ENCODE assay signal across 20 cellular contexts in genomic region chr7:157278167-157278790, GRCh38. TPM values are rescaled to one million over a fixed set of nuclear protein-coding genes. Genes with fewer than 3 reads are reported as not detected.
DNase-seq lines count a peak whose midpoint lies in the region; ATAC-seq and TF ChIP-seq lines count a peak whose summit lies in the region.
"Had no signal": no experiment of that assay in that cellular context is flagged by ENCODE, and none has a peak within 500 bp of the region (broad histone marks: within the 10 kb centered on the region; RNA-seq: fewer than 3 reads in every experiment).

No MANE protein-coding gene starts in this region.

- H3K4me3 ChIP-seq in BLaER1 = no peak overlapping the region
- H3K4me3 ChIP-seq: cardiac muscle cell had no signal

- peak overlapping the region; percentile 99 for H3K4me2 ChIP-seq in BLaER1

- no peaks in the 10 kb centered on the region for H3K9me3 ChIP-seq in BLaER1
- H3K9me3 ChIP-seq: thoracic aorta had no signal

- peak overlapping the region; percentile 96; the same call in 1 of the 2 replicates for H3K9ac ChIP-seq in BLaER1

- peaks cover 7% of the 10 kb centered on the region for H3K4me1 Mint-ChIP-seq in Calu3 (ENCODE audit: low read depth, unreplicated experiment)
- peaks cover 15% of the 10 kb centered on the region for H3K4me1 Mint-ChIP-seq in activated T-helper 2 cell treated with anti-CD3 and anti-CD28 coated beads, Interferon-gamma antibody, Interleukin-2, Interleukin-4, amounts not matched to agents 10 μg/mL and 5 μg/mL and 100 μg/mL, durations not matched to agents 14 hours and 24 hours and 36 hours (ENCODE audit: low read depth)
- H3K4me1 Mint-ChIP-seq in naive B cell = peaks cover 0 to 12% (median 5%) of the 10 kb centered on the region in 3 donors
- H3K4me1 Mint-ChIP-seq in activated CD4-positive, alpha-beta memory T cell treated with anti-CD3 and anti-CD28 coated beads for 36 hours (ENCODE audit: low read depth) = peaks cover 20% of the 10 kb centered on the region

- H4K20me1 ChIP-seq in BLaER1 = no peaks in the 10 kb centered on the region

- POLR2A ChIA-PET in activated CD4-positive, alpha-beta memory T cell treated with anti-CD3 and anti-CD28 coated beads for 36 hours (lab: Charles Lee) = no interaction called here

- CTCF ChIA-PET in Calu3 (lab: Charles Lee) = no interaction called here
- CTCF ChIA-PET in activated CD4-positive, alpha-beta memory T cell treated with anti-CD3 and anti-CD28 coated beads for 36 hours (lab: Charles Lee) = no interaction called here

- H3K36me3 Mint-ChIP-seq in Calu3 (ENCODE audit: insufficient read depth, unreplicated experiment) (peaks cover 32% of the 10 kb centered on the region), naive B cell (no peaks in the 10 kb centered on the region)
- peaks cover under 1% of the 10 kb centered on the region for H3K36me3 Mint-ChIP-seq in activated T-helper 2 cell treated with anti-CD3 and anti-CD28 coated beads, Interferon-gamma antibody, Interleukin-2, Interleukin-4, amounts not matched to agents 10 μg/mL and 5 μg/mL and 100 μg/mL, durations not matched to agents 14 hours and 24 hours and 36 hours (ENCODE audit: low read depth)
- H3K36me3 Mint-ChIP-seq in activated CD4-positive, alpha-beta memory T cell treated with anti-CD3 and anti-CD28 coated beads for 36 hours = no peaks in the 10 kb centered on the region
- H3K36me3 Mint-ChIP-seq: activated CD8-positive, alpha-beta memory T cell treated with anti-CD3 and anti-CD28 coated beads, Interleukin-2, amount 10 ng/mL, durations not matched to agents 7 days and 5 days had no signal

- intact Hi-C loops in Calu3 (cut with micrococcal nuclease; ENCODE audit: unreplicated experiment) = no loop called here
- intact Hi-C loops in activated T-helper 2 cell treated with anti-CD3 and anti-CD28 coated beads, Interferon-gamma antibody, Interleukin-2, Interleukin-4, amounts not matched to agents 10 μg/mL and 5 μg/mL and 100 μg/mL, durations not matched to agents 14 hours and 24 hours and 36 hours (cut with micrococcal nuclease) = loop anchor here (2.0 kb wide), 1 partner anchor 25 kb away; no protein-coding TSS in a partner anchor
- intact Hi-C loops in activated CD4-positive, alpha-beta memory T cell treated with anti-CD3 and anti-CD28 coated beads for 36 hours (cut with micrococcal nuclease) = loop anchor here (10.0 kb wide), 1 partner anchor 323 kb away; no protein-coding TSS in a partner anchor

- no peaks in the 10 kb centered on the region for H3K27me3 ChIP-seq in BLaER1
- H3K27me3 ChIP-seq: cardiac muscle cell had no signal

- H3K27ac ChIP-seq in BLaER1 = peak overlapping the region; percentile 99
- H3K27ac ChIP-seq: cardiac muscle cell, thoracic aorta had no signal

- H3K4me3 Mint-ChIP-seq in Calu3 (ENCODE audit: low read depth, unreplicated experiment) (peak overlapping the region; percentile 43), naive B cell (peak overlapping the region in 5 of 8 donors; percentile 9 to 70 (median 47))
- H3K4me3 Mint-ChIP-seq in activated T-helper 2 cell treated with anti-CD3 and anti-CD28 coated beads, Interferon-gamma antibody, Interleukin-2, Interleukin-4, amounts not matched to agents 10 μg/mL and 5 μg/mL and 100 μg/mL, durations not matched to agents 14 hours and 24 hours and 36 hours (ENCODE audit: low read depth) = peak overlapping the region; percentile 21
- no peak overlapping the region for H3K4me3 Mint-ChIP-seq in activated CD4-positive, alpha-beta memory T cell treated with anti-CD3 and anti-CD28 coated beads for 36 hours
- H3K4me3 Mint-ChIP-seq: activated CD8-positive, alpha-beta memory T cell treated with anti-CD3 and anti-CD28 coated beads, Interleukin-2, amount 10 ng/mL, durations not matched to agents 7 days and 5 days had no signal

- H3K9me3 Mint-ChIP-seq in Calu3 (ENCODE audit: low read depth, unreplicated experiment) (no peaks in the 10 kb centered on the region), naive B cell (no peaks in the 10 kb centered on the region)
- no peaks in the 10 kb centered on the region for H3K9me3 Mint-ChIP-seq in activated T-helper 2 cell treated with anti-CD3 and anti-CD28 coated beads, Interferon-gamma antibody, Interleukin-2, Interleukin-4, amounts not matched to agents 10 μg/mL and 5 μg/mL and 100 μg/mL, durations not matched to agents 14 hours and 24 hours and 36 hours
- no peaks in the 10 kb centered on the region for H3K9me3 Mint-ChIP-seq in activated CD4-positive, alpha-beta memory T cell treated with anti-CD3 and anti-CD28 coated beads for 36 hours

- H3K4me1 ChIP-seq in BLaER1 = peaks cover 67% of the 10 kb centered on the region

- ATAC-seq in naive B cell (ENCODE audit: low read depth in 2 of 2) (no peak), HG02885 (IDR thresholded peaks at IDR 0.05; ENCODE audit: poor library complexity, unreplicated experiment) (no peak)
- ATAC-seq: activated CD8-positive, alpha-beta memory T cell treated with anti-CD3 and anti-CD28 coated beads, Interleukin-2, amount 10 ng/mL, durations not matched to agents 7 days and 5 days had no signal

- no peak overlapping the region for H3K27ac Mint-ChIP-seq in Calu3 (ENCODE audit: unreplicated experiment)
- no peak overlapping the region for H3K27ac Mint-ChIP-seq in activated T-helper 2 cell treated with anti-CD3 and anti-CD28 coated beads, Interferon-gamma antibody, Interleukin-2, Interleukin-4, amounts not matched to agents 10 μg/mL and 5 μg/mL and 100 μg/mL, durations not matched to agents 14 hours and 24 hours and 36 hours
- peak overlapping the region in 1 of 6 donors; percentile 67 for H3K27ac Mint-ChIP-seq in naive B cell
- no peak overlapping the region for H3K27ac Mint-ChIP-seq in activated CD4-positive, alpha-beta memory T cell treated with anti-CD3 and anti-CD28 coated beads for 36 hours

- no peak for TF ChIP-seq CTCF in Calu3 (IDR thresholded peaks at IDR 0.05; ENCODE audit: unreplicated experiment)

- H3K27me3 Mint-ChIP-seq in Calu3 (ENCODE audit: unreplicated experiment) = no peaks in the 10 kb centered on the region
- H3K27me3 Mint-ChIP-seq in activated T-helper 2 cell treated with anti-CD3 and anti-CD28 coated beads, Interferon-gamma antibody, Interleukin-2, Interleukin-4, amounts not matched to agents 10 μg/mL and 5 μg/mL and 100 μg/mL, durations not matched to agents 14 hours and 24 hours and 36 hours (ENCODE audit: low read depth) = peaks cover 2% of the 10 kb centered on the region
- H3K27me3 Mint-ChIP-seq in naive B cell = peaks cover 0 to 31% (median 0%) of the 10 kb centered on the region in 3 donors
- H3K27me3 Mint-ChIP-seq in activated CD4-positive, alpha-beta memory T cell treated with anti-CD3 and anti-CD28 coated beads for 36 hours = peaks cover 16% of the 10 kb centered on the region

- H3K36me3 ChIP-seq in BLaER1 = no peaks in the 10 kb centered on the region
- H3K36me3 ChIP-seq: cardiac muscle cell, thoracic aorta had no signal

- DNase-seq in Calu3 (no peak), naive B cell (no peak), NCI-H82 treated with DMSO at 0.1 percent for 48 hours (lab: John Stamatoyannopoulos, UW; ENCODE audit: unreplicated experiment) (no peak), NCI-H146 treated with DMSO at 0.1 percent for 48 hours (lab: John Stamatoyannopoulos, UW; ENCODE audit: unreplicated experiment) (no peak)
- DNase-seq in activated T-helper 2 cell treated with anti-CD3 and anti-CD28 coated beads, Interferon-gamma antibody, Interleukin-2, Interleukin-4, amounts not matched to agents 10 μg/mL and 5 μg/mL and 100 μg/mL, durations not matched to agents 14 hours and 24 hours and 36 hours (ENCODE audit: low spot score) = no peak
- DNase-seq in activated CD4-positive, alpha-beta memory T cell treated with anti-CD3 and anti-CD28 coated beads for 36 hours = no peak
- DNase-seq: activated CD4-positive, alpha-beta T cell treated with anti-CD3 and anti-CD28 coated beads for 1 hour; activated CD8-positive, alpha-beta memory T cell treated with anti-CD3 and anti-CD28 coated beads, Interleukin-2, amount 10 ng/mL, durations not matched to agents 7 days and 5 days; activated gamma-delta T cell treated with Interleukin-2 at 50 U/mL for 16 hours; COR-L47; EL; NCI-H1417 treated with DMSO at 0.1 percent for 48 hours; NCI-H774; occipital lobe; PC-3; T1000 had no signal

- no TSS peak for BruUV-seq in Calu3 (replicated peaks; lab: Mats Ljungman, UMichigan)

RNA-seq across cellular contexts. Expression of gene DNAJB6, which starts 58.5 kb away (rescaled TPM):
- total RNA-seq in Calu3 (2022) = 118 and 137 TPM in 2 replicates
- total RNA-seq in activated T-helper 2 cell treated with anti-CD3 and anti-CD28 coated beads, Interferon-gamma antibody, Interleukin-2, Interleukin-4, amounts not matched to agents 10 μg/mL and 5 μg/mL and 100 μg/mL, durations not matched to agents 14 hours and 24 hours and 36 hours = 122 and 125 TPM in 2 replicates
- polyA plus RNA-seq in naive B cell (ENCODE audit: low read depth in 6 of 6) = 100 to 1,000 TPM in 3 of 6 donors, 10 to 100 TPM in 3; 86.9 to 124 (median 107) TPM
- 10 to 100 TPM; 90.7 to 97.2 TPM for total RNA-seq in activated CD4-positive, alpha-beta memory T cell treated with anti-CD3 and anti-CD28 coated beads for 36 hours
